1 cellular context compared by ENCODE assay signal in the genomic region with DNA sequence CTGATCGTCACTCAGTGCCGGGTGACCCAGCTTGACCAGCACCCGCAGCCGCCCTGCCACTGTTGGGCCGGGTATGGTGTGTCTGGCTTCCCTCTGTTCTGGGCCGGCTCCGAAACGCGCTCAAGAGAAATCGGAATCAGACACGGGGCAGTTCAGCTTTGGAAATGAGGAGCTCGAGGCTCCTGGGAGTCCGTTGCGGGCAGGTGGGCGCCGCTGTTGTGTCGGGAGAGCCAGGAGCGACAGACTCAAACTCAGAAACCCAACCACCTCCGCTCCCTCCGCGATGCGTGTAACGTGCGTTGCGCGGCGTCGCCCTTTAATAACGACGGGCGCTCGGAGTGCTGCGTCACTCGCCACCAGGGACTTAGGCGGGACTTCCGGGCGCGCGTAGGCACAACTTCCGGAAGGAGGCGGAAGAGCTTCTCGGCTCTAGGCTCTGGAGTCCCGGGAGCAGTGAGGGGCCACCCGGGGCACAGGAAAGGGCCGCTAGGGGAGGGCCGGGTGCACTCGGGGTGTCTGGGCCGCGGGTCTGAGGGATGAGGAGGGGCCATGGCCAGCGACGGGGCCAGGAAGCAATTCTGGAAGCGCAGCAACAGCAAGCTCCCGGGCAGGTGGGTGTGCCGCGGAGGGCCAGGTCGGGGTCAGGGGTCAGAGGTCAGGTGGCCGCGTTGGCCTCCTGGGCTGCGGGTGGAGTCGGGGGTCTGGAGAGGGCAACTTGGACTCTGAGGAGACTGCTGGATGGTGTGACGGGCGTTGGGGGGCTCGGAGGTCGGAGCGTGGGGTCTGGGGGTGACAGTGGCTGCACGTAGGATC.
TF ChIP-seq lines count a peak whose summit lies in the region.

A gene with protein sequence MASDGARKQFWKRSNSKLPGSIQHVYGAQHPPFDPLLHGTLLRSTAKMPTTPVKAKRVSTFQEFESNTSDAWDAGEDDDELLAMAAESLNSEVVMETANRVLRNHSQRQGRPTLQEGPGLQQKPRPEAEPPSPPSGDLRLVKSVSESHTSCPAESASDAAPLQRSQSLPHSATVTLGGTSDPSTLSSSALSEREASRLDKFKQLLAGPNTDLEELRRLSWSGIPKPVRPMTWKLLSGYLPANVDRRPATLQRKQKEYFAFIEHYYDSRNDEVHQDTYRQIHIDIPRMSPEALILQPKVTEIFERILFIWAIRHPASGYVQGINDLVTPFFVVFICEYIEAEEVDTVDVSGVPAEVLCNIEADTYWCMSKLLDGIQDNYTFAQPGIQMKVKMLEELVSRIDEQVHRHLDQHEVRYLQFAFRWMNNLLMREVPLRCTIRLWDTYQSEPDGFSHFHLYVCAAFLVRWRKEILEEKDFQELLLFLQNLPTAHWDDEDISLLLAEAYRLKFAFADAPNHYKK (plus strand): TSS at position 413 of the 813 bp plus-strand sequence. CDS start 137 bp downstream, at position 550.

TF ChIP-seq in HepG2, 621 proteins besides CTCF, POLR2A, EP300 and RAD21 (continued from another document and continues in another):
- TF ChIP-seq, protein P1, sequence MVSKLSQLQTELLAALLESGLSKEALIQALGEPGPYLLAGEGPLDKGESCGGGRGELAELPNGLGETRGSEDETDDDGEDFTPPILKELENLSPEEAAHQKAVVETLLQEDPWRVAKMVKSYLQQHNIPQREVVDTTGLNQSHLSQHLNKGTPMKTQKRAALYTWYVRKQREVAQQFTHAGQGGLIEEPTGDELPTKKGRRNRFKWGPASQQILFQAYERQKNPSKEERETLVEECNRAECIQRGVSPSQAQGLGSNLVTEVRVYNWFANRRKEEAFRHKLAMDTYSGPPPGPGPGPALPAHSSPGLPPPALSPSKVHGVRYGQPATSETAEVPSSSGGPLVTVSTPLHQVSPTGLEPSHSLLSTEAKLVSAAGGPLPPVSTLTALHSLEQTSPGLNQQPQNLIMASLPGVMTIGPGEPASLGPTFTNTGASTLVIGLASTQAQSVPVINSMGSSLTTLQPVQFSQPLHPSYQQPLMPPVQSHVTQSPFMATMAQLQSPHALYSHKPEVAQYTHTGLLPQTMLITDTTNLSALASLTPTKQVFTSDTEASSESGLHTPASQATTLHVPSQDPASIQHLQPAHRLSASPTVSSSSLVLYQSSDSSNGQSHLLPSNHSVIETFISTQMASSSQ (IDR thresholded peaks at IDR 0.05; ENCODE audit: low read depth): 0 out of 2 replicates have a peak, but pooled peaks have one; percentile 10
- TF ChIP-seq, protein P1 (CRISPR knock-in tag; IDR thresholded peaks at IDR 0.05; ENCODE audit: borderline replicate concordance): 0 out of 2 replicates have a peak, but pooled peaks have one; percentile 69
- TF ChIP-seq SAFB2 (CRISPR knock-in tag; IDR thresholded peaks at IDR 0.05; ENCODE audit: borderline replicate concordance, low read depth) (peak; percentile 63), ZNF431 (CRISPR knock-in tag; IDR thresholded peaks at IDR 0.05; ENCODE audit: borderline replicate concordance, low read depth) (0 out of 2 replicates have a peak, but pooled peaks have one; percentile 68), ZBTB21 (CRISPR knock-in tag; IDR thresholded peaks at IDR 0.05) (peak; percentile 91), MTF2 (CRISPR knock-in tag; IDR thresholded peaks at IDR 0.05; ENCODE audit: borderline replicate concordance) (peak; percentile 61; the same call in 1 of the 2 replicates), ZNF274 (CRISPR knock-in tag; IDR thresholded peaks at IDR 0.05) (peak; percentile 83; the same call in 1 of the 2 replicates), KLF12 (CRISPR knock-in tag; IDR thresholded peaks at IDR 0.05; ENCODE audit: borderline replicate concordance) (0 out of 2 replicates have a peak, but pooled peaks have one; percentile 86), NBN (conservative IDR thresholded peaks at IDR 0.05) (no peak), KDM5A (IDR thresholded peaks at IDR 0.05; ENCODE audit: borderline replicate concordance, low read length) (peak; percentile 95), FOXJ3 (CRISPR knock-in tag; IDR thresholded peaks at IDR 0.05; ENCODE audit: borderline replicate concordance) (no peak), CCDC6 (CRISPR knock-in tag; IDR thresholded peaks at IDR 0.05) (peak; percentile 88; the same call in 1 of the 2 replicates), TP53 (CRISPR knock-in tag; conservative IDR thresholded peaks at IDR 0.05) (no peak), DNMT3B (CRISPR knock-in tag; conservative IDR thresholded peaks at IDR 0.05) (no peak), ZNF883 (CRISPR knock-in tag; IDR thresholded peaks at IDR 0.05; ENCODE audit: not compliant biosample characterization) (peak; percentile 83), EED (CRISPR knock-in tag; IDR thresholded peaks at IDR 0.05) (peak; percentile 68; the same call in 1 of the 2 replicates), NFATC3 (CRISPR knock-in tag; IDR thresholded peaks at IDR 0.05) (peak; percentile 91; the same call in 1 of the 2 replicates), SMAD9 (CRISPR knock-in tag; IDR thresholded peaks at IDR 0.05) (no peak), ZNF777 (CRISPR knock-in tag; IDR thresholded peaks at IDR 0.05) (no peak), MZF1 (CRISPR knock-in tag; IDR thresholded peaks at IDR 0.05; ENCODE audit: borderline replicate concordance) (no peak), CBFB (CRISPR knock-in tag; IDR thresholded peaks at IDR 0.05) (peak; percentile 81), GABPB1 (CRISPR knock-in tag; IDR thresholded peaks at IDR 0.05) (peak; percentile 99)
- TF ChIP-seq, protein P2, sequence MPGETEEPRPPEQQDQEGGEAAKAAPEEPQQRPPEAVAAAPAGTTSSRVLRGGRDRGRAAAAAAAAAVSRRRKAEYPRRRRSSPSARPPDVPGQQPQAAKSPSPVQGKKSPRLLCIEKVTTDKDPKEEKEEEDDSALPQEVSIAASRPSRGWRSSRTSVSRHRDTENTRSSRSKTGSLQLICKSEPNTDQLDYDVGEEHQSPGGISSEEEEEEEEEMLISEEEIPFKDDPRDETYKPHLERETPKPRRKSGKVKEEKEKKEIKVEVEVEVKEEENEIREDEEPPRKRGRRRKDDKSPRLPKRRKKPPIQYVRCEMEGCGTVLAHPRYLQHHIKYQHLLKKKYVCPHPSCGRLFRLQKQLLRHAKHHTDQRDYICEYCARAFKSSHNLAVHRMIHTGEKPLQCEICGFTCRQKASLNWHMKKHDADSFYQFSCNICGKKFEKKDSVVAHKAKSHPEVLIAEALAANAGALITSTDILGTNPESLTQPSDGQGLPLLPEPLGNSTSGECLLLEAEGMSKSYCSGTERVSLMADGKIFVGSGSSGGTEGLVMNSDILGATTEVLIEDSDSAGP (CRISPR knock-in tag; IDR thresholded peaks at IDR 0.05; ENCODE audit: borderline replicate concordance): peak; percentile 99
- TF ChIP-seq, protein P3, sequence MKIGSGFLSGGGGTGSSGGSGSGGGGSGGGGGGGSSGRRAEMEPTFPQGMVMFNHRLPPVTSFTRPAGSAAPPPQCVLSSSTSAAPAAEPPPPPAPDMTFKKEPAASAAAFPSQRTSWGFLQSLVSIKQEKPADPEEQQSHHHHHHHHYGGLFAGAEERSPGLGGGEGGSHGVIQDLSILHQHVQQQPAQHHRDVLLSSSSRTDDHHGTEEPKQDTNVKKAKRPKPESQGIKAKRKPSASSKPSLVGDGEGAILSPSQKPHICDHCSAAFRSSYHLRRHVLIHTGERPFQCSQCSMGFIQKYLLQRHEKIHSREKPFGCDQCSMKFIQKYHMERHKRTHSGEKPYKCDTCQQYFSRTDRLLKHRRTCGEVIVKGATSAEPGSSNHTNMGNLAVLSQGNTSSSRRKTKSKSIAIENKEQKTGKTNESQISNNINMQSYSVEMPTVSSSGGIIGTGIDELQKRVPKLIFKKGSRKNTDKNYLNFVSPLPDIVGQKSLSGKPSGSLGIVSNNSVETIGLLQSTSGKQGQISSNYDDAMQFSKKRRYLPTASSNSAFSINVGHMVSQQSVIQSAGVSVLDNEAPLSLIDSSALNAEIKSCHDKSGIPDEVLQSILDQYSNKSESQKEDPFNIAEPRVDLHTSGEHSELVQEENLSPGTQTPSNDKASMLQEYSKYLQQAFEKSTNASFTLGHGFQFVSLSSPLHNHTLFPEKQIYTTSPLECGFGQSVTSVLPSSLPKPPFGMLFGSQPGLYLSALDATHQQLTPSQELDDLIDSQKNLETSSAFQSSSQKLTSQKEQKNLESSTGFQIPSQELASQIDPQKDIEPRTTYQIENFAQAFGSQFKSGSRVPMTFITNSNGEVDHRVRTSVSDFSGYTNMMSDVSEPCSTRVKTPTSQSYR (CRISPR knock-in tag; IDR thresholded peaks at IDR 0.05; ENCODE audit: borderline replicate concordance): peak; percentile 36; the same call in 1 of the 2 replicates
- TF ChIP-seq, protein P4, sequence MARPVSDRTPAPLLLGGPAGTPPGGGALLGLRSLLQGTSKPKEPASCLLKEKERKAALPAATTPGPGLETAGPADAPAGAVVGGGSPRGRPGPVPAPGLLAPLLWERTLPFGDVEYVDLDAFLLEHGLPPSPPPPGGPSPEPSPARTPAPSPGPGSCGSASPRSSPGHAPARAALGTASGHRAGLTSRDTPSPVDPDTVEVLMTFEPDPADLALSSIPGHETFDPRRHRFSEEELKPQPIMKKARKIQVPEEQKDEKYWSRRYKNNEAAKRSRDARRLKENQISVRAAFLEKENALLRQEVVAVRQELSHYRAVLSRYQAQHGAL (CRISPR knock-in tag; IDR thresholded peaks at IDR 0.05; ENCODE audit: not compliant biosample characterization): no peak
- TF ChIP-seq, protein P5, sequence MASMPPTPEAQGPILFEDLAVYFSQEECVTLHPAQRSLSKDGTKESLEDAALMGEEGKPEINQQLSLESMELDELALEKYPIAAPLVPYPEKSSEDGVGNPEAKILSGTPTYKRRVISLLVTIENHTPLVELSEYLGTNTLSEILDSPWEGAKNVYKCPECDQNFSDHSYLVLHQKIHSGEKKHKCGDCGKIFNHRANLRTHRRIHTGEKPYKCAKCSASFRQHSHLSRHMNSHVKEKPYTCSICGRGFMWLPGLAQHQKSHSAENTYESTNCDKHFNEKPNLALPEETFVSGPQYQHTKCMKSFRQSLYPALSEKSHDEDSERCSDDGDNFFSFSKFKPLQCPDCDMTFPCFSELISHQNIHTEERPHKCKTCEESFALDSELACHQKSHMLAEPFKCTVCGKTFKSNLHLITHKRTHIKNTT (CRISPR knock-in tag; IDR thresholded peaks at IDR 0.05): no peak
- TF ChIP-seq, protein P6, sequence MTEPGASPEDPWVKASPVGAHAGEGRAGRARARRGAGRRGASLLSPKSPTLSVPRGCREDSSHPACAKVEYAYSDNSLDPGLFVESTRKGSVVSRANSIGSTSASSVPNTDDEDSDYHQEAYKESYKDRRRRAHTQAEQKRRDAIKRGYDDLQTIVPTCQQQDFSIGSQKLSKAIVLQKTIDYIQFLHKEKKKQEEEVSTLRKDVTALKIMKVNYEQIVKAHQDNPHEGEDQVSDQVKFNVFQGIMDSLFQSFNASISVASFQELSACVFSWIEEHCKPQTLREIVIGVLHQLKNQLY (CRISPR knock-in tag; IDR thresholded peaks at IDR 0.05): no peak
- TF ChIP-seq, protein P7, sequence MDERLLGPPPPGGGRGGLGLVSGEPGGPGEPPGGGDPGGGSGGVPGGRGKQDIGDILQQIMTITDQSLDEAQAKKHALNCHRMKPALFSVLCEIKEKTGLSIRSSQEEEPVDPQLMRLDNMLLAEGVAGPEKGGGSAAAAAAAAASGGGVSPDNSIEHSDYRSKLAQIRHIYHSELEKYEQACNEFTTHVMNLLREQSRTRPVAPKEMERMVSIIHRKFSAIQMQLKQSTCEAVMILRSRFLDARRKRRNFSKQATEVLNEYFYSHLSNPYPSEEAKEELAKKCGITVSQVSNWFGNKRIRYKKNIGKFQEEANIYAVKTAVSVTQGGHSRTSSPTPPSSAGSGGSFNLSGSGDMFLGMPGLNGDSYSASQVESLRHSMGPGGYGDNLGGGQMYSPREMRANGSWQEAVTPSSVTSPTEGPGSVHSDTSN (CRISPR knock-in tag; IDR thresholded peaks at IDR 0.05): no peak
- TF ChIP-seq, protein P8, sequence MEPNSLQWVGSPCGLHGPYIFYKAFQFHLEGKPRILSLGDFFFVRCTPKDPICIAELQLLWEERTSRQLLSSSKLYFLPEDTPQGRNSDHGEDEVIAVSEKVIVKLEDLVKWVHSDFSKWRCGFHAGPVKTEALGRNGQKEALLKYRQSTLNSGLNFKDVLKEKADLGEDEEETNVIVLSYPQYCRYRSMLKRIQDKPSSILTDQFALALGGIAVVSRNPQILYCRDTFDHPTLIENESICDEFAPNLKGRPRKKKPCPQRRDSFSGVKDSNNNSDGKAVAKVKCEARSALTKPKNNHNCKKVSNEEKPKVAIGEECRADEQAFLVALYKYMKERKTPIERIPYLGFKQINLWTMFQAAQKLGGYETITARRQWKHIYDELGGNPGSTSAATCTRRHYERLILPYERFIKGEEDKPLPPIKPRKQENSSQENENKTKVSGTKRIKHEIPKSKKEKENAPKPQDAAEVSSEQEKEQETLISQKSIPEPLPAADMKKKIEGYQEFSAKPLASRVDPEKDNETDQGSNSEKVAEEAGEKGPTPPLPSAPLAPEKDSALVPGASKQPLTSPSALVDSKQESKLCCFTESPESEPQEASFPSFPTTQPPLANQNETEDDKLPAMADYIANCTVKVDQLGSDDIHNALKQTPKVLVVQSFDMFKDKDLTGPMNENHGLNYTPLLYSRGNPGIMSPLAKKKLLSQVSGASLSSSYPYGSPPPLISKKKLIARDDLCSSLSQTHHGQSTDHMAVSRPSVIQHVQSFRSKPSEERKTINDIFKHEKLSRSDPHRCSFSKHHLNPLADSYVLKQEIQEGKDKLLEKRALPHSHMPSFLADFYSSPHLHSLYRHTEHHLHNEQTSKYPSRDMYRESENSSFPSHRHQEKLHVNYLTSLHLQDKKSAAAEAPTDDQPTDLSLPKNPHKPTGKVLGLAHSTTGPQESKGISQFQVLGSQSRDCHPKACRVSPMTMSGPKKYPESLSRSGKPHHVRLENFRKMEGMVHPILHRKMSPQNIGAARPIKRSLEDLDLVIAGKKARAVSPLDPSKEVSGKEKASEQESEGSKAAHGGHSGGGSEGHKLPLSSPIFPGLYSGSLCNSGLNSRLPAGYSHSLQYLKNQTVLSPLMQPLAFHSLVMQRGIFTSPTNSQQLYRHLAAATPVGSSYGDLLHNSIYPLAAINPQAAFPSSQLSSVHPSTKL (CRISPR knock-in tag; IDR thresholded peaks at IDR 0.05): peak; percentile 61; the same call in 1 of the 2 replicates
